ENCODE assay signal across 31 cellular contexts in the genomic region with DNA sequence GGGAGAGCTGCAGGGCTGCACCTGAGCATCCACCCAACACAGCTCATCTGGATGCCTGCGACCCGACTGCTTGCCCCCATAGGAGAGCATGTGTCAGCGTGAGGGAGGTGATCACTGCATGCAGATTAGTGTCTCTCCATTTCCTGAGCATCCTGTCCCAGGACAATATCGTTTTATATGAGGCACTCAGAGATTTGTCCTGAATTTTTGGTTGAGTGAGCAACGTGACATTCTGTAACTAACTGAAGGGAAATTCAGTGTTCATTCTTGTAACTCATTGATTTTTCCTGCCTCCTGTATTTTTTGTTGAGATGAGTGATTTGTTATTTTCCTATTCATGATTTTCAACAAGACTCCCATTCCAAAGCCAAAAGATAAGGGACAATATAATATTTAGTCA. TPM values are rescaled to one million over a fixed set of nuclear protein-coding genes. Genes with fewer than 3 reads are reported as not detected.
"Had no signal": no experiment of that assay in that cellular context is flagged by ENCODE, and none has a peak within 500 bp of the region (broad histone marks: within the 10 kb centered on the region; RNA-seq: fewer than 3 reads in every experiment).

No MANE protein-coding gene starts in this region.

- DNase-seq: activated CD4-positive, alpha-beta memory T cell treated with anti-CD3 and anti-CD28 coated beads for 36 hours; activated CD4-positive, alpha-beta T cell treated with anti-CD3 and anti-CD28 coated beads for 36 hours; activated CD4-positive, alpha-beta T cell treated with anti-CD3 and anti-CD28 coated beads, Interleukin-2, amount 10 ng/mL, durations not matched to agents 24 days and 14 days; activated CD4-positive, CD25-positive, alpha-beta regulatory T cell; activated CD4-positive, CD25-positive, alpha-beta regulatory T cell treated with anti-CD3 and anti-CD28 coated beads, Interleukin-2, amount 50 U/mL, for 72 hours; activated CD8-positive, alpha-beta memory T cell treated with anti-CD3 and anti-CD28 coated beads, Interleukin-2, amount 10 ng/mL, durations not matched to agents 7 days and 5 days; activated CD8-positive, alpha-beta memory T cell treated with anti-CD3 and anti-CD28 coated beads, Interleukin-2, amount 50 U/mL, for 4 hours; activated CD8-positive, alpha-beta T cell treated with anti-CD3 and anti-CD28 coated beads, Interleukin-2, amount 10 ng/mL, durations not matched to agents 7 days and 5 days; activated naive CD4-positive, alpha-beta T cell treated with anti-CD3 and anti-CD28 coated beads for 36 hours; activated naive CD8-positive, alpha-beta T cell treated with anti-CD3 and anti-CD28 coated beads for 36 hours; activated naive CD8-positive, alpha-beta T cell treated with anti-CD3 and anti-CD28 coated beads, Interleukin-2, amount 50 U/mL, for 24 hours; activated T-cell treated with anti-CD3 and anti-CD28 coated beads, Interleukin-2, amount 50 U/mL, for 1 hour; activated T-cell treated with anti-CD3 and anti-CD28 coated beads, Interleukin-2, amount 50 U/mL, for 48 hours; adrenal gland; amygdala; brain microvascular endothelial cell; dorsolateral prefrontal cortex; effector memory CD8-positive, alpha-beta T cell; esophagus squamous epithelium; foreskin melanocyte; head of caudate nucleus; T-helper 2 cell had no signal

- H3K4me1 ChIP-seq: adrenal gland, ascending aorta, esophagus squamous epithelium, gastroesophageal sphincter had no signal

- H3K4me3 ChIP-seq: adrenal gland, ascending aorta, coronary artery, dorsolateral prefrontal cortex, esophagus squamous epithelium, gastroesophageal sphincter had no signal

- H3K9me3 ChIP-seq: adrenal gland, ascending aorta, esophagus squamous epithelium, gastroesophageal sphincter had no signal

- H3K27me3 ChIP-seq: adrenal gland, ascending aorta, brain microvascular endothelial cell, dorsolateral prefrontal cortex, esophagus squamous epithelium, gastroesophageal sphincter had no signal

- ATAC-seq: activated CD4-positive, alpha-beta T cell treated with anti-CD3 and anti-CD28 coated beads for 36 hours; activated CD8-positive, alpha-beta memory T cell treated with anti-CD3 and anti-CD28 coated beads, Interleukin-2, amount 10 ng/mL, durations not matched to agents 7 days and 5 days; activated CD8-positive, alpha-beta T cell treated with anti-CD3 and anti-CD28 coated beads, Interleukin-2, amount 10 ng/mL, durations not matched to agents 7 days and 5 days; activated naive CD8-positive, alpha-beta T cell treated with anti-CD3 and anti-CD28 coated beads, Interleukin-2, amount 50 U/mL, for 24 hours; effector memory CD8-positive, alpha-beta T cell; gastroesophageal sphincter had no signal

- H3K36me3 ChIP-seq: adrenal gland, ascending aorta, brain microvascular endothelial cell, esophagus squamous epithelium, gastroesophageal sphincter had no signal

- H3K27ac ChIP-seq: adrenal gland, ascending aorta, brain microvascular endothelial cell, coronary artery, dorsolateral prefrontal cortex, esophagus squamous epithelium, gastroesophageal sphincter had no signal

RNA-seq across cellular contexts. Expression of a gene that starts 20.7 kb away (rescaled TPM):
- total RNA-seq: activated CD4-positive, alpha-beta memory T cell treated with anti-CD3 and anti-CD28 coated beads for 36 hours; activated CD4-positive, alpha-beta T cell treated with anti-CD3 and anti-CD28 coated beads, Interleukin-2, amount 10 ng/mL, durations not matched to agents 24 days and 14 days; activated CD8-positive, alpha-beta memory T cell treated with anti-CD3 and anti-CD28 coated beads for 36 hours; activated CD8-positive, alpha-beta memory T cell treated with anti-CD3 and anti-CD28 coated beads, Interleukin-2, amount 10 ng/mL, durations not matched to agents 7 days and 5 days; activated CD8-positive, alpha-beta T cell treated with anti-CD3 and anti-CD28 coated beads, Interleukin-2, amount 10 ng/mL, durations not matched to agents 7 days and 5 days; activated naive CD8-positive, alpha-beta T cell treated with anti-CD3 and anti-CD28 coated beads for 36 hours; adrenal gland; ascending aorta; bronchial epithelial cell; cardiac septum; esophagus squamous epithelium; fibroblast of lung; fibroblast of villous mesenchyme; gastroesophageal sphincter; T-helper 1 cell treated with Interleukin-12 subunit alpha and Interleukin-12 subunit beta and Interleukin-4 antibody, amounts not matched to agents 30 ng/mL and 1 ng/mL, for 36 hours had no signal
